In genomic region chr6:113584767-113585166, GRCh38 we compare ENCODE assay signal across 2 cellular contexts.
A peak's percentile ranks its signal among the peaks of the same experiment; 100 is the strongest.
TF ChIP-seq lines count a peak whose summit lies in the region.

No MANE protein-coding gene starts in this region.

TF ChIP-seq in HepG2, 621 proteins besides CTCF, POLR2A, EP300 and RAD21 (continues in another document):
- TF ChIP-seq ARNT (IDR thresholded peaks at IDR 0.05) (no peak), SALL1 (CRISPR knock-in tag; IDR thresholded peaks at IDR 0.05) (peak; percentile 23; the same call in 1 of the 2 replicates), FOXA3 (CRISPR knock-in tag; IDR thresholded peaks at IDR 0.05) (0 out of 2 replicates have a peak, but pooled peaks have one; percentile 24), SOX13 (IDR thresholded peaks at IDR 0.05) (no peak), SOX13 (CRISPR knock-in tag; conservative IDR thresholded peaks at IDR 0.05 in 1 of 2, IDR thresholded peaks at IDR 0.05 in 1 of 2) (peak in 1 of 2 experiments; percentile 36; a peak in 1 of 4 replicates), SOX6 (IDR thresholded peaks at IDR 0.05) (no peak), SOX6 (CRISPR knock-in tag; IDR thresholded peaks at IDR 0.05) (peak; percentile 59), BCL6 (CRISPR knock-in tag; IDR thresholded peaks at IDR 0.05) (0 out of 2 replicates have a peak, but pooled peaks have one; percentile 22), ZNF646 (CRISPR knock-in tag; IDR thresholded peaks at IDR 0.05) (0 out of 2 replicates have a peak, but pooled peaks have one; percentile 37)
- TF ChIP-seq, protein P1, sequence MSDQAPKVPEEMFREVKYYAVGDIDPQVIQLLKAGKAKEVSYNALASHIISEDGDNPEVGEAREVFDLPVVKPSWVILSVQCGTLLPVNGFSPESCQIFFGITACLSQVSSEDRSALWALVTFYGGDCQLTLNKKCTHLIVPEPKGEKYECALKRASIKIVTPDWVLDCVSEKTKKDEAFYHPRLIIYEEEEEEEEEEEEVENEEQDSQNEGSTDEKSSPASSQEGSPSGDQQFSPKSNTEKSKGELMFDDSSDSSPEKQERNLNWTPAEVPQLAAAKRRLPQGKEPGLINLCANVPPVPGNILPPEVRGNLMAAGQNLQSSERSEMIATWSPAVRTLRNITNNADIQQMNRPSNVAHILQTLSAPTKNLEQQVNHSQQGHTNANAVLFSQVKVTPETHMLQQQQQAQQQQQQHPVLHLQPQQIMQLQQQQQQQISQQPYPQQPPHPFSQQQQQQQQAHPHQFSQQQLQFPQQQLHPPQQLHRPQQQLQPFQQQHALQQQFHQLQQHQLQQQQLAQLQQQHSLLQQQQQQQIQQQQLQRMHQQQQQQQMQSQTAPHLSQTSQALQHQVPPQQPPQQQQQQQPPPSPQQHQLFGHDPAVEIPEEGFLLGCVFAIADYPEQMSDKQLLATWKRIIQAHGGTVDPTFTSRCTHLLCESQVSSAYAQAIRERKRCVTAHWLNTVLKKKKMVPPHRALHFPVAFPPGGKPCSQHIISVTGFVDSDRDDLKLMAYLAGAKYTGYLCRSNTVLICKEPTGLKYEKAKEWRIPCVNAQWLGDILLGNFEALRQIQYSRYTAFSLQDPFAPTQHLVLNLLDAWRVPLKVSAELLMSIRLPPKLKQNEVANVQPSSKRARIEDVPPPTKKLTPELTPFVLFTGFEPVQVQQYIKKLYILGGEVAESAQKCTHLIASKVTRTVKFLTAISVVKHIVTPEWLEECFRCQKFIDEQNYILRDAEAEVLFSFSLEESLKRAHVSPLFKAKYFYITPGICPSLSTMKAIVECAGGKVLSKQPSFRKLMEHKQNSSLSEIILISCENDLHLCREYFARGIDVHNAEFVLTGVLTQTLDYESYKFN (CRISPR knock-in tag; conservative IDR thresholded peaks at IDR 0.05): 0 out of 2 replicates have a peak, but pooled peaks have one; percentile 33
- TF ChIP-seq, protein P2, sequence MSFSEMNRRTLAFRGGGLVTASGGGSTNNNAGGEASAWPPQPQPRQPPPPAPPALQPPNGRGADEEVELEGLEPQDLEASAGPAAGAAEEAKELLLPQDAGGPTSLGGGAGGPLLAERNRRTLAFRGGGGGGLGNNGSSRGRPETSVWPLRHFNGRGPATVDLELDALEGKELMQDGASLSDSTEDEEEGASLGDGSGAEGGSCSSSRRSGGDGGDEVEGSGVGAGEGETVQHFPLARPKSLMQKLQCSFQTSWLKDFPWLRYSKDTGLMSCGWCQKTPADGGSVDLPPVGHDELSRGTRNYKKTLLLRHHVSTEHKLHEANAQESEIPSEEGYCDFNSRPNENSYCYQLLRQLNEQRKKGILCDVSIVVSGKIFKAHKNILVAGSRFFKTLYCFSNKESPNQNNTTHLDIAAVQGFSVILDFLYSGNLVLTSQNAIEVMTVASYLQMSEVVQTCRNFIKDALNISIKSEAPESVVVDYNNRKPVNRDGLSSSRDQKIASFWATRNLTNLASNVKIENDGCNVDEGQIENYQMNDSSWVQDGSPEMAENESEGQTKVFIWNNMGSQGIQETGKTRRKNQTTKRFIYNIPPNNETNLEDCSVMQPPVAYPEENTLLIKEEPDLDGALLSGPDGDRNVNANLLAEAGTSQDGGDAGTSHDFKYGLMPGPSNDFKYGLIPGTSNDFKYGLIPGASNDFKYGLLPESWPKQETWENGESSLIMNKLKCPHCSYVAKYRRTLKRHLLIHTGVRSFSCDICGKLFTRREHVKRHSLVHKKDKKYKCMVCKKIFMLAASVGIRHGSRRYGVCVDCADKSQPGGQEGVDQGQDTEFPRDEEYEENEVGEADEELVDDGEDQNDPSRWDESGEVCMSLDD (CRISPR knock-in tag; IDR thresholded peaks at IDR 0.05; ENCODE audit: borderline replicate concordance): no peak

TF ChIP-seq in H1, 55 proteins besides CTCF, POLR2A, EP300 and RAD21:
- TF ChIP-seq GABPA (IDR thresholded peaks at IDR 0.05; ENCODE audit: borderline replicate concordance, insufficient read depth, low read length): no peak
- TF ChIP-seq ZNF274 (IDR thresholded peaks at IDR 0.05; ENCODE audit: borderline replicate concordance, extremely low read depth, low read length): no peak
- no peak for TF ChIP-seq MAX (IDR thresholded peaks at IDR 0.05)
- TF ChIP-seq SP4 (IDR thresholded peaks at IDR 0.05; ENCODE audit: low read length): no peak
- no peak for TF ChIP-seq SRF (IDR thresholded peaks at IDR 0.05; ENCODE audit: low read depth, low read length)
- TF ChIP-seq CHD7 (IDR thresholded peaks at IDR 0.05; ENCODE audit: insufficient replicate concordance, low read length): no peak
- no peak for TF ChIP-seq CTBP2 (IDR thresholded peaks at IDR 0.05; ENCODE audit: borderline replicate concordance, insufficient read depth, insufficient read length, low read length)
TF ChIP-seq in H1: peak in this region for 0.
